ENCODE assay signal across 27 cellular contexts in the genomic region with DNA sequence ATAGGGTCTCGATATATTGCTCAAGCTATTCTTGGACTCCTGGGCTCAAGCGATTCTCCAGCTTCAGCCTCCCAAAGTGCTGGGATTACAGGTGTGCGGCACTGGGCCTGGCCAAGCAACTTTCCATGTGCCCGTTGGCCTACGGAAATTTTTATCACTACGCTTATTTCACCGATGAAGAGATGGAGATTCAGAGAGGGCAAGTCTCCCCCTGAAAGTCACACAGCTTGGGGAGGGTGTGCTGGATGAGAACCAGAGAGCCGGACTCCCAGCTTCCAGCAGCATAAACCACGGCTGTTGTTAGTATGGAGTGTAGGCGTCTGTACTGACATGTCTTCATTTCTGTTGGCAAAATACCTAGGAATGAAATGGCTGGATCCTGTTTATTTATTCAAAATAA. TPM values are rescaled to one million over a fixed set of nuclear protein-coding genes. Genes with fewer than 3 reads are reported as not detected.
DNase-seq lines count a peak whose midpoint lies in the region; ATAC-seq, FAIRE-seq and TF ChIP-seq lines count a peak whose summit lies in the region.
"Had no signal": no experiment of that assay in that cellular context is flagged by ENCODE, and none has a peak within 500 bp of the region (broad histone marks: within the 10 kb centered on the region; RNA-seq: fewer than 3 reads in every experiment).

No MANE protein-coding gene starts in this region.

- WGBS in SK-N-SH (ENCODE audit: low lambda C conversion rate), result 88% methylated on average over 10 of the region's 10 CpGs
- 100% methylated on average over 1 of the region's 10 CpGs; no CpG with 5 or more reads in 1 of the 2 experiments for whole genome bisulfite sequencing in IMR-90 (ENCODE audit: extremely low coverage in 2 of 2, insufficient read length in 1 of 2), 2 experiments
- 82% methylated on average over 10 of the region's 10 CpGs for WGBS in K562 (ENCODE audit: insufficient coverage, low coverage, missing lambda C conversion rate)

- H3K79me2 ChIP-seq in SK-N-SH (ENCODE audit: insufficient read depth) (no peaks in the 10 kb centered on the region), K562 (ENCODE audit: control insufficient read depth, insufficient read depth, low read length) (no peaks in the 10 kb centered on the region)

- no peak overlapping the region for H3K4ac ChIP-seq in IMR-90 (ENCODE audit: low read depth, low read length)

- TF ChIP-seq EP300 in SK-N-SH (IDR thresholded peaks at IDR 0.05; ENCODE audit: borderline replicate concordance in 1 of 2, low read depth in 1 of 2, low read length in 1 of 2) (no peak), K562 (IDR thresholded peaks at IDR 0.05; ENCODE audit: low read length) (no peak)

- no peak overlapping the region for H3K18ac ChIP-seq in IMR-90 (ENCODE audit: low read depth, low read length)

- dilution Hi-C loops in IMR-90 (cut with HindIII; ENCODE audit: low sequenced_read_pairs, unreplicated experiment), result no loop called here

- no peak overlapping the region for H2BK120ac ChIP-seq in IMR-90 (ENCODE audit: low read depth, low read length)

- POLR2A ChIA-PET in SK-N-SH (lab: Yijun Ruan, JAX), result no interaction called here
- POLR2A ChIA-PET in IMR-90 (lab: Charles Lee; ENCODE audit: unreplicated experiment), result no interaction called here
- POLR2A ChIA-PET in K562 (lab: Yijun Ruan, JAX), result no interaction called here

- H3K27ac ChIP-seq in SK-N-SH (ENCODE audit: low read depth in 2 of 2, low read length in 1 of 2) (no peak overlapping the region), IMR-90 (ENCODE audit: insufficient read depth, low read length) (no peak overlapping the region), K562 (ENCODE audit: extremely low read depth, low read depth, low read length) (no peak overlapping the region), coronary artery (no peak overlapping the region)
- H3K27ac ChIP-seq: 22Rv1, A549, BLaER1 had no signal

- TF ChIP-seq CTCF in SK-N-SH (IDR thresholded peaks at IDR 0.05) (no peak), IMR-90 (conservative IDR thresholded peaks at IDR 0.05; ENCODE audit: low read depth, low read length) (no peak), K562 (IDR thresholded peaks at IDR 0.05 in 2 of 3, conservative IDR thresholded peaks at IDR 0.05 in 1 of 3; ENCODE audit: insufficient read depth in 2 of 3, low read depth in 1 of 3, low read length in 3 of 3) (no peak), BE2C (IDR thresholded peaks at IDR 0.05; ENCODE audit: low read depth, low read length) (no peak), coronary artery (IDR thresholded peaks at IDR 0.05) (no peak)

- H3K14ac ChIP-seq in IMR-90 (replicated peaks; ENCODE audit: low read depth, low read length), result no peak overlapping the region

- H3F3A ChIP-seq in SK-N-SH (replicated peaks; ENCODE audit: insufficient read depth), result no peaks in the 10 kb centered on the region

- H3K27me3 ChIP-seq in SK-N-SH (ENCODE audit: insufficient read depth), result no peaks in the 10 kb centered on the region
- no peaks in the 10 kb centered on the region for H3K27me3 ChIP-seq in IMR-90 (ENCODE audit: control insufficient read depth, insufficient read depth, low read length)
- no peaks in the 10 kb centered on the region for H3K27me3 ChIP-seq in K562 (ENCODE audit: control insufficient read depth in 2 of 2, insufficient read depth in 2 of 2, low read length in 2 of 2)
- no peaks in the 10 kb centered on the region for H3K27me3 ChIP-seq in BE2C
- H3K27me3 ChIP-seq: BLaER1 had no signal

- H3K36me3 ChIP-seq in SK-N-SH (replicated peaks in 1 of 2; ENCODE audit: control insufficient read depth in 1 of 2, insufficient read depth in 2 of 2, low read length in 1 of 2) (no peaks in the 10 kb centered on the region), IMR-90 (ENCODE audit: control insufficient read depth, insufficient read depth, low read length) (no peaks in the 10 kb centered on the region), K562 (ENCODE audit: control insufficient read depth, insufficient read depth, low read length) (no peaks in the 10 kb centered on the region), BE2C (no peaks in the 10 kb centered on the region)
- H3K36me3 ChIP-seq: BLaER1 had no signal

- no TSS peak for BruUV-seq in IMR-90 (replicated peaks; lab: Mats Ljungman, UMichigan)
- BruUV-seq in K562 (replicated peaks; lab: Mats Ljungman, UMichigan), result no TSS peak

- no peak overlapping the region for H3K56ac ChIP-seq in IMR-90 (ENCODE audit: extremely low read depth, insufficient read depth, low read length)

- no peak overlapping the region for H3K23ac ChIP-seq in IMR-90 (ENCODE audit: low read depth, low read length)

- no peaks in the 10 kb centered on the region for H3K4me1 ChIP-seq in SK-N-SH (ENCODE audit: control insufficient read depth in 1 of 2, insufficient read depth in 2 of 2, low read depth in 1 of 2, low read length in 1 of 2)
- peaks cover 2% of the 10 kb centered on the region; the same call in 1 of the 2 replicates for H3K4me1 ChIP-seq in IMR-90 (ENCODE audit: control insufficient read depth, insufficient read depth, low read length)
- H3K4me1 ChIP-seq in K562 (replicated peaks in 1 of 2; ENCODE audit: control insufficient read depth in 2 of 2, insufficient read depth in 2 of 2, low read length in 2 of 2), result no peaks in the 10 kb centered on the region; a peak in 2 of 5 replicates
- H3K4me1 ChIP-seq in BE2C, result no peaks in the 10 kb centered on the region
- H3K4me1 ChIP-seq: A549 had no signal

- no peak overlapping the region for H3K4me2 ChIP-seq in SK-N-SH
- no peak overlapping the region for H3K4me2 ChIP-seq in IMR-90 (ENCODE audit: low read depth, low read length)
- no peak overlapping the region for H3K4me2 ChIP-seq in K562 (ENCODE audit: insufficient read depth, low read length)
- H3K4me2 ChIP-seq: A549, BLaER1 had no signal

- H3K9ac ChIP-seq in SK-N-SH, result no peak overlapping the region
- H3K9ac ChIP-seq in IMR-90 (ENCODE audit: low read depth, low read length), result no peak overlapping the region
- H3K9ac ChIP-seq in K562 (ENCODE audit: insufficient read depth in 1 of 2, low read depth in 2 of 2, low read length in 2 of 2), result no peak overlapping the region
- H3K9ac ChIP-seq: BLaER1 had no signal

- H2AFZ ChIP-seq in SK-N-SH (ENCODE audit: low read depth) (no peak overlapping the region), IMR-90 (replicated peaks; ENCODE audit: low read length, poor library complexity) (peak overlapping the region; percentile 8), K562 (ENCODE audit: low read depth, low read length) (no peak overlapping the region)

- no peak for ATAC-seq in SK-N-SH treated with all-trans-retinoic acid at 6 μM for 48 hours
- no peak for ATAC-seq in IMR-90 (ENCODE audit: low read depth)
- ATAC-seq in K562, result no peak
- ATAC-seq: A549, GM12878 had no signal

- H4K5ac ChIP-seq in IMR-90 (ENCODE audit: low read depth, low read length), result no peak overlapping the region

- no peak overlapping the region for H2AK5ac ChIP-seq in IMR-90 (ENCODE audit: low read depth, low read length)

- FAIRE-seq in K562 (lab: Jason Lieb, UNC), result no peak
- FAIRE-seq: A549, GM12878, GM12892, GM18507 had no signal

- H4K20me1 ChIP-seq in SK-N-SH (ENCODE audit: insufficient read depth) (no peaks in the 10 kb centered on the region), IMR-90 (ENCODE audit: insufficient read depth, low read length) (no peaks in the 10 kb centered on the region), K562 (replicated peaks; ENCODE audit: control insufficient read depth, insufficient read depth, low read length) (no peaks in the 10 kb centered on the region)
- H4K20me1 ChIP-seq: BLaER1 had no signal

- H3K9me2 ChIP-seq in SK-N-SH, result no peaks in the 10 kb centered on the region

- CTCF ChIA-PET in SK-N-SH (lab: Yijun Ruan, JAX) (interaction anchor here (0.8 to 3.6 kb wide), 5 partner anchors 21 to 126 kb away, joined by 3 to 19 read pairs (median 7); no protein-coding TSS in a partner anchor), IMR-90 (lab: Yijun Ruan, JAX) (interaction anchor here (1.5 kb wide), 1 partner anchor 22 kb away, joined by 4 read pairs; no protein-coding TSS in a partner anchor), K562 (lab: Yijun Ruan, JAX; ENCODE audit: low intra/inter-chr PET ratio) (no interaction called here)

- H2AK9ac ChIP-seq in IMR-90 (replicated peaks; ENCODE audit: low read depth, low read length, poor library complexity), result no peak overlapping the region

- H4K8ac ChIP-seq in IMR-90 (ENCODE audit: low read depth in 2 of 2, low read length in 2 of 2), result no peak overlapping the region

- no peaks in the 10 kb centered on the region for H3K9me3 ChIP-seq in SK-N-SH
- H3K9me3 ChIP-seq in IMR-90 (ENCODE audit: control insufficient read depth, insufficient read depth, low read length), result no peaks in the 10 kb centered on the region
- H3K9me3 ChIP-seq in K562 (replicated peaks; ENCODE audit: control insufficient read depth, insufficient read depth, low read depth, low read length), result no peaks in the 10 kb centered on the region
- H3K9me3 ChIP-seq in BE2C, result no peaks in the 10 kb centered on the region
- H3K9me3 ChIP-seq: A549 had no signal

- no peaks in the 10 kb centered on the region for H3K9me1 ChIP-seq in IMR-90 (ENCODE audit: insufficient read depth, low read length)
- H3K9me1 ChIP-seq in K562 (ENCODE audit: control insufficient read depth, insufficient read depth, low read length), result no peaks in the 10 kb centered on the region

- TF ChIP-seq RAD21 in SK-N-SH (IDR thresholded peaks at IDR 0.05; ENCODE audit: low read length) (no peak), IMR-90 (IDR thresholded peaks at IDR 0.05; ENCODE audit: low read length) (no peak), K562 (CRISPR knock-in tag; conservative IDR thresholded peaks at IDR 0.05 in 1 of 2, IDR thresholded peaks at IDR 0.05 in 1 of 2) (no peak)

- H2BK15ac ChIP-seq in IMR-90 (ENCODE audit: low read depth, low read length), result no peak overlapping the region

- no peak overlapping the region for H2BK20ac ChIP-seq in IMR-90 (ENCODE audit: low read depth, low read length)

- TF ChIP-seq POLR2A in IMR-90 (IDR thresholded peaks at IDR 0.05; ENCODE audit: low read depth, low read length) (no peak), K562 (conservative IDR thresholded peaks at IDR 0.05) (no peak)

- in situ Hi-C loops in IMR-90 (cut with MboI; ENCODE audit: low sequenced_read_pairs) (no loop called here), K562 (cut with MboI) (no loop called here)

- H3K4me3 ChIP-seq in SK-N-SH (ENCODE audit: low read depth in 2 of 2, low read length in 1 of 2) (no peak overlapping the region), IMR-90 (ENCODE audit: insufficient read depth, low read depth, low read length) (no peak overlapping the region), K562 (no peak overlapping the region), BE2C (ENCODE audit: low read depth, low read length) (no peak overlapping the region), coronary artery (no peak overlapping the region)
- H3K4me3 ChIP-seq: A549, BLaER1, GM12878 had no signal

- peak; percentile 2 for DNase-seq in SK-N-SH
- no peak for DNase-seq in IMR-90
- DNase-seq in K562 (ENCODE audit: extremely low read depth in 1 of 4, low spot score in 3 of 4), result no peak
- no peak for DNase-seq in BE2C
- no peak for DNase-seq in coronary artery (ENCODE audit: low spot score)
- DNase-seq: AML-193; C1 segment of cervical spinal cord; CD4-positive, alpha-beta memory T cell; CD4-positive, CD25-positive, alpha-beta regulatory T cell; CD8-positive, alpha-beta memory T cell; COR-L47; DMS 273 treated with DMSO at 0.1 percent for 48 hours; DMS153; DMS53; DMS79; DND-41; EL; GDM1 had no signal

- H3K79me1 ChIP-seq in IMR-90 (ENCODE audit: low read depth in 1 of 2, low read length in 2 of 2), result no peaks in the 10 kb centered on the region

- no peak overlapping the region for H2BK5ac ChIP-seq in IMR-90 (ENCODE audit: low read depth, low read length, poor library complexity, severe bottlenecking)

- no peak overlapping the region for H4K91ac ChIP-seq in IMR-90 (ENCODE audit: insufficient read depth, low read depth, low read length)

- intact Hi-C loops in IMR-90 (cut with micrococcal nuclease), result no loop called here
- intact Hi-C loops in K562 (cut with micrococcal nuclease), result no loop called here

RNA-seq across cellular contexts. Expression of a gene that starts 11.8 kb away (rescaled TPM):
- 14.6 and 32.4 TPM in 2 replicates for polyA plus RNA-seq in SK-N-SH (2012; rRNA removed)
- polyA plus RNA-seq in SK-N-SH (2012; cell fraction: cytosol; rRNA removed), result 14.6 and 27.8 TPM in 2 replicates
- polyA plus RNA-seq in SK-N-SH (2012; cell fraction: nucleus; rRNA removed), result 33.0 and 35.6 TPM in 2 replicates
- total RNA-seq in IMR-90 (2012; rRNA removed), result 25.5 and 34.4 TPM in 2 replicates
- 33.3 and 44.5 TPM in 2 replicates for polyA plus RNA-seq in IMR-90 (2012; rRNA removed)
- 29.2 and 50.1 TPM in 2 replicates for polyA plus RNA-seq in IMR-90 (2012; cell fraction: cytosol; rRNA removed)
- 24.5 and 49.2 TPM in 2 replicates for polyA plus RNA-seq in IMR-90 (2012; cell fraction: nucleus; rRNA removed; ENCODE audit: low replicate concordance)
- 18.8 and 42.3 TPM in 2 replicates for total RNA-seq in K562 (2011; cell fraction: chromatin; rRNA removed; ENCODE audit: low replicate concordance)
- total RNA-seq in K562 (2011; cell fraction: nucleolus; rRNA removed), result 20.7 and 22.8 TPM in 2 replicates
- 12.6 and 17.6 TPM in 2 replicates for total RNA-seq in K562 (2011; cell fraction: nucleoplasm; rRNA removed)
- total RNA-seq in K562 (2014; rRNA removed), result 14.5 and 19.3 TPM in 2 replicates
- total RNA-seq in K562 (2014; rRNA removed; fragmentation: Illumina TruSeq; extraction: Trizol), result 7.0 and 12.7 TPM in 2 replicates
- total RNA-seq in K562 (2015; rRNA removed; fragmentation: Illumina TruSeq; extraction: Trizol), result 13.4 and 16.5 TPM in 2 replicates
- 24.3 and 24.8 TPM in 2 replicates for total RNA-seq in K562 (2021)
- 3.6 and 9.7 TPM in 2 replicates for polyA plus RNA-seq in K562 (2011; rRNA removed)
- 11.1 and 14.7 TPM in 2 replicates for polyA plus RNA-seq in K562 (2011; cell fraction: cytosol; rRNA removed)
- polyA plus RNA-seq in K562 (2011; cell fraction: nucleus; rRNA removed), result 18.1 and 22.6 TPM in 2 replicates
- 22.6 and 23.5 TPM in 2 replicates for polyA plus RNA-seq in K562 (2012)
- polyA plus RNA-seq in K562 (2014; fragmentation: Illumina TruSeq; extraction: Trizol), result 23.5 and 24.5 TPM in 2 replicates
- polyA plus RNA-seq in K562 (2014; fragmentation: Nextera tagmentation; extraction: Ambion mirVana), result under 1 TPM; 0.18 to 0.21 TPM
- 16.6 and 18.2 TPM in 2 replicates for polyA plus RNA-seq in K562 (2014; rRNA removed)
- 1.6 and 10.8 TPM in 2 replicates for polyA minus RNA-seq in K562 (2011; rRNA and poly(A)+ RNA removed)
- polyA minus RNA-seq in K562 (2011; cell fraction: cytosol; rRNA and poly(A)+ RNA removed), result 10.8 and 11.5 TPM in 2 replicates
- polyA minus RNA-seq in K562 (2011; cell fraction: nucleus; rRNA and poly(A)+ RNA removed), result 4.6 and 5.7 TPM in 2 replicates
- polyA plus RNA-seq in BE2C (2012; ENCODE audit: insufficient read depth, insufficient read length, low read depth), result 180 TPM

RNA-seq across cellular contexts. Expression of a gene that starts 20.0 kb away (rescaled TPM):
- polyA plus RNA-seq in SK-N-SH (2012; rRNA removed), result 479 and 519 TPM in 2 replicates
- polyA plus RNA-seq in SK-N-SH (2012; cell fraction: cytosol; rRNA removed), result 268 and 361 TPM in 2 replicates
- 542 and 572 TPM in 2 replicates for polyA plus RNA-seq in SK-N-SH (2012; cell fraction: nucleus; rRNA removed)
- total RNA-seq in IMR-90 (2012; rRNA removed), result 119 and 121 TPM in 2 replicates
- polyA plus RNA-seq in IMR-90 (2012; rRNA removed), result 407 and 444 TPM in 2 replicates
- polyA plus RNA-seq in IMR-90 (2012; cell fraction: cytosol; rRNA removed), result 218 and 593 TPM in 2 replicates
- polyA plus RNA-seq in IMR-90 (2012; cell fraction: nucleus; rRNA removed; ENCODE audit: low replicate concordance), result 457 and 800 TPM in 2 replicates
- total RNA-seq in K562 (2011; cell fraction: chromatin; rRNA removed; ENCODE audit: low replicate concordance), result 147 and 335 TPM in 2 replicates
- total RNA-seq in K562 (2011; cell fraction: nucleolus; rRNA removed), result 259 and 282 TPM in 2 replicates
- total RNA-seq in K562 (2011; cell fraction: nucleoplasm; rRNA removed), result 209 and 242 TPM in 2 replicates
- 264 and 355 TPM in 2 replicates for total RNA-seq in K562 (2014; rRNA removed)
- 75.8 and 89.1 TPM in 2 replicates for total RNA-seq in K562 (2014; rRNA removed; fragmentation: Illumina TruSeq; extraction: Trizol)
- total RNA-seq in K562 (2015; rRNA removed; fragmentation: Illumina TruSeq; extraction: Trizol), result 172 and 178 TPM in 2 replicates
- 347 and 360 TPM in 2 replicates for total RNA-seq in K562 (2021)
- 280 and 366 TPM in 2 replicates for polyA plus RNA-seq in K562 (2011; rRNA removed)
- polyA plus RNA-seq in K562 (2011; cell fraction: cytosol; rRNA removed), result 357 and 770 TPM in 2 replicates
- 343 and 561 TPM in 2 replicates for polyA plus RNA-seq in K562 (2011; cell fraction: nucleus; rRNA removed)
- 396 and 430 TPM in 2 replicates for polyA plus RNA-seq in K562 (2012)
- polyA plus RNA-seq in K562 (2014; fragmentation: Illumina TruSeq; extraction: Trizol), result 235 and 381 TPM in 2 replicates
- 1 to 10 TPM; 2.0 to 6.2 TPM for polyA plus RNA-seq in K562 (2014; fragmentation: Nextera tagmentation; extraction: Ambion mirVana)
- 316 and 334 TPM in 2 replicates for polyA plus RNA-seq in K562 (2014; rRNA removed)
- polyA minus RNA-seq in K562 (2011; rRNA and poly(A)+ RNA removed), result 222 and 305 TPM in 2 replicates
- 290 and 401 TPM in 2 replicates for polyA minus RNA-seq in K562 (2011; cell fraction: cytosol; rRNA and poly(A)+ RNA removed)
- 64.5 and 71.5 TPM in 2 replicates for polyA minus RNA-seq in K562 (2011; cell fraction: nucleus; rRNA and poly(A)+ RNA removed)
- 1,091 TPM for polyA plus RNA-seq in BE2C (2012; ENCODE audit: insufficient read depth, insufficient read length, low read depth)

RNA-seq across cellular contexts. Expression of a gene that starts 53.3 kb away (rescaled TPM):
- polyA plus RNA-seq in SK-N-SH (2012; rRNA removed) (1.7 and 2.3 TPM in 2 replicates), IMR-90 (2012; rRNA removed) (0.41 and 0.72 TPM in 2 replicates), K562 (2011; rRNA removed) (10.7 and 12.0 TPM in 2 replicates), K562 (2014; fragmentation: Illumina TruSeq; extraction: Trizol) (6.2 and 8.8 TPM in 2 replicates), K562 (2014; fragmentation: Nextera tagmentation; extraction: Ambion mirVana) (under 1 TPM; 0.35 to 0.53 TPM), K562 (2014; rRNA removed) (10.5 and 10.6 TPM in 2 replicates)
- polyA plus RNA-seq in SK-N-SH (2012; cell fraction: cytosol; rRNA removed), result 0.97 and 1.9 TPM in 2 replicates
- 10.0 and 17.5 TPM in 2 replicates for polyA plus RNA-seq in SK-N-SH (2012; cell fraction: nucleus; rRNA removed)
- total RNA-seq in IMR-90 (2012; rRNA removed) (under 0.01 and 0.28 TPM in 2 replicates), K562 (2014; rRNA removed) (5.5 and 6.4 TPM in 2 replicates), K562 (2014; rRNA removed; fragmentation: Illumina TruSeq; extraction: Trizol) (2.4 and 2.7 TPM in 2 replicates), K562 (2015; rRNA removed; fragmentation: Illumina TruSeq; extraction: Trizol) (4.4 and 4.5 TPM in 2 replicates), K562 (2021) (13.1 and 15.2 TPM in 2 replicates)
- 0.42 and 0.45 TPM in 2 replicates for polyA plus RNA-seq in IMR-90 (2012; cell fraction: cytosol; rRNA removed)
- polyA plus RNA-seq in IMR-90 (2012; cell fraction: nucleus; rRNA removed; ENCODE audit: low replicate concordance), result 3.8 and 3.9 TPM in 2 replicates
- total RNA-seq in K562 (2011; cell fraction: chromatin; rRNA removed; ENCODE audit: low replicate concordance), result 30.9 and 72.5 TPM in 2 replicates
- 30.0 and 48.0 TPM in 2 replicates for total RNA-seq in K562 (2011; cell fraction: nucleolus; rRNA removed)
- total RNA-seq in K562 (2011; cell fraction: nucleoplasm; rRNA removed), result 19.1 and 21.2 TPM in 2 replicates
- 6.0 and 17.7 TPM in 2 replicates for polyA plus RNA-seq in K562 (2011; cell fraction: cytosol; rRNA removed)
- polyA plus RNA-seq in K562 (2011; cell fraction: nucleus; rRNA removed), result 34.3 and 67.6 TPM in 2 replicates
- 25.8 and 36.0 TPM in 2 replicates for polyA plus RNA-seq in K562 (2012)
- 2.9 and 8.1 TPM in 2 replicates for polyA minus RNA-seq in K562 (2011; rRNA and poly(A)+ RNA removed)
- 10.4 and 11.6 TPM in 2 replicates for polyA minus RNA-seq in K562 (2011; cell fraction: cytosol; rRNA and poly(A)+ RNA removed)
- 6.6 and 9.0 TPM in 2 replicates for polyA minus RNA-seq in K562 (2011; cell fraction: nucleus; rRNA and poly(A)+ RNA removed)
- 114 TPM for polyA plus RNA-seq in BE2C (2012; ENCODE audit: insufficient read depth, insufficient read length, low read depth)
- polyA plus RNA-seq: CD14-positive monocyte had no signal

RNA-seq across cellular contexts. Expression of a gene that starts 53.5 kb away (rescaled TPM):
- polyA plus RNA-seq in SK-N-SH (2012; rRNA removed) (0.05 and 0.13 TPM in 2 replicates), IMR-90 (2012; rRNA removed) (0.04 TPM in 1 of 2 replicates, not detected in the other), K562 (2011; rRNA removed) (0.19 and 0.22 TPM in 2 replicates), K562 (2014; fragmentation: Illumina TruSeq; extraction: Trizol) (0.10 and 0.22 TPM in 2 replicates), K562 (2014; fragmentation: Nextera tagmentation; extraction: Ambion mirVana) (under 1 TPM in 1 of 2 experiments, not detected in 1; 0.03 TPM), K562 (2014; rRNA removed) (0.11 and 0.35 TPM in 2 replicates)
- 0.03 and 0.04 TPM in 2 replicates for polyA plus RNA-seq in SK-N-SH (2012; cell fraction: cytosol; rRNA removed)
- 0.15 and 0.21 TPM in 2 replicates for polyA plus RNA-seq in SK-N-SH (2012; cell fraction: nucleus; rRNA removed)
- total RNA-seq in IMR-90 (2012; rRNA removed) (0.18 and 0.28 TPM in 2 replicates), K562 (2014; rRNA removed) (0.09 TPM in 1 of 2 replicates, not detected in the other), K562 (2014; rRNA removed; fragmentation: Illumina TruSeq; extraction: Trizol) (0.07 and 0.13 TPM in 2 replicates), K562 (2015; rRNA removed; fragmentation: Illumina TruSeq; extraction: Trizol) (0.19 and 0.22 TPM in 2 replicates), K562 (2021) (0.13 and 0.24 TPM in 2 replicates)
- polyA plus RNA-seq in IMR-90 (2012; cell fraction: cytosol; rRNA removed), result 0.04 TPM in 1 of 2 replicates, not detected in the other
- polyA plus RNA-seq in IMR-90 (2012; cell fraction: nucleus; rRNA removed; ENCODE audit: low replicate concordance), result 0.33 and 0.40 TPM in 2 replicates
- total RNA-seq in K562 (2011; cell fraction: chromatin; rRNA removed; ENCODE audit: low replicate concordance), result 0.35 TPM in 1 of 2 replicates, not detected in the other
- total RNA-seq in K562 (2011; cell fraction: nucleolus; rRNA removed), result 0.13 and 0.17 TPM in 2 replicates
- not detected in 2 replicates for total RNA-seq in K562 (2011; cell fraction: nucleoplasm; rRNA removed)
- 0.18 and 0.25 TPM in 2 replicates for polyA plus RNA-seq in K562 (2011; cell fraction: cytosol; rRNA removed)
- polyA plus RNA-seq in K562 (2011; cell fraction: nucleus; rRNA removed), result 0.29 and 0.40 TPM in 2 replicates
- polyA plus RNA-seq in K562 (2012), result 0.65 and 0.76 TPM in 2 replicates
- polyA minus RNA-seq in K562 (2011; rRNA and poly(A)+ RNA removed), result 0.27 TPM in 1 of 2 replicates, not detected in the other
- polyA minus RNA-seq in K562 (2011; cell fraction: cytosol; rRNA and poly(A)+ RNA removed), result not detected in 2 replicates
- polyA minus RNA-seq in K562 (2011; cell fraction: nucleus; rRNA and poly(A)+ RNA removed), result 0.13 TPM in 1 of 2 replicates, not detected in the other
- 1.9 TPM for polyA plus RNA-seq in BE2C (2012; ENCODE audit: insufficient read depth, insufficient read length, low read depth)
- total RNA-seq: Daoy had no signal
